In the genomic region with DNA sequence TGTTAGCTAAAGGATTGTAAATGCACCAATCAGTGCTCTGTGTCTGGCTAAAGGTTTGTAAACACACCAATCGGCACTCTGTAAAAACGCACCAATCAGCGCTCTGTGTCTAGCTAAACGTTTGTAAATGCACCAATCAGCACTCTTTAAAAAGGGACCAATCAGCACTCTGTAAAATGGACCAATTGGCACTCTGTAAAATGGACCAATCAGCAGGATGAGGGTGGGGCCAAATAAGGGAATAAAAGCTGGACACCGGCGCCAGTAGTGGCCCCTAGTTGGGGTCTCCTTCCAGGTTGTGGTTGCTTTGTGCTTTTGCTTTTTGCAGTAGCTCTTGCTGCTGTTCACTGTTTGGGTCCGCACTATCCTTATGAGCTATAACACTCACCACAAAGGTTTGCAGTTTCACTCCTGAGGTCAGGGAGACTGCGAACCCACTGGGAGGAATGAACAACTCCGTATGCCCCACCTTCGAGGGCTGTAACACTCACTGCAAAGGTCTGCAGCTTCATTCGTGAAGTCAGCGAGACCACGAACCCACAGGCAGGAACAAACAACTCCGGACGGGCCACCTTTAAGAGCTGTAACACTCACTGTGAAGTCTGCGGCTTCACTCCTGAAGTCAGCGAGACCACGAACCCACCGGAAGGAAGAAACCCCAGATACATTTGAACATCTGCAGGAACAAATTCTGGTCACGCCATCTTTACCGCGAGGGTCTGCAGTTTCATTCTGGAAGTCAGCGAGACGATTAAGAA, we compare ENCODE assay signal across 8 cellular contexts. TPM values are rescaled to one million over a fixed set of nuclear protein-coding genes. Genes with fewer than 3 reads are reported as not detected.
A peak's percentile ranks its signal among the peaks of the same experiment; 100 is the strongest.
DNase-seq lines count a peak whose midpoint lies in the region; ATAC-seq and TF ChIP-seq lines count a peak whose summit lies in the region.

No MANE protein-coding gene starts in this region.

- DNase-seq in SJCRH30 = peak; percentile 3
- DNase-seq in activated naive CD8-positive, alpha-beta T cell treated with anti-CD3 and anti-CD28 coated beads, Interleukin-2, amount 50 U/mL, for 16 hours (ENCODE audit: low read depth, low spot score) = peak; percentile 34
- peak; percentile 22 to 88 (median 76) for DNase-seq in naive thymus-derived CD8-positive, alpha-beta T cell
- peak; percentile 45 for DNase-seq in stomach
- DNase-seq in NCI-H1436 (lab: John Stamatoyannopoulos, UW) = no peak
- DNase-seq in HuH-7 (ENCODE audit: low spot score) = no peak

- ATAC-seq in GM18517 (IDR thresholded peaks at IDR 0.05; ENCODE audit: unreplicated experiment) (peak; percentile 52), HG02840 (IDR thresholded peaks at IDR 0.05; ENCODE audit: low FRiP score, unreplicated experiment) (peak; percentile 43)
- ATAC-seq in naive thymus-derived CD8-positive, alpha-beta T cell = peak; percentile 57 to 61

- peaks cover 39 to 76% (median 63%) of the 10 kb centered on the region in 4 donors for H3K4me1 Mint-ChIP-seq in naive thymus-derived CD8-positive, alpha-beta T cell

- no peak for TF ChIP-seq POLR2A in stomach (IDR thresholded peaks at IDR 0.05)

- no peaks in the 10 kb centered on the region for H3K27me3 Mint-ChIP-seq in naive thymus-derived CD8-positive, alpha-beta T cell

- H3K27ac Mint-ChIP-seq in naive thymus-derived CD8-positive, alpha-beta T cell = peak overlapping the region; percentile 82 to 97 (median 95)

- H3K27ac ChIP-seq in SJCRH30 (peak overlapping the region; percentile 95; the same call in 1 of the 2 replicates), stomach (peak overlapping the region; percentile 89 to 99 (median 98))

- H3K4me3 Mint-ChIP-seq in naive thymus-derived CD8-positive, alpha-beta T cell = peak overlapping the region; percentile 79 to 92 (median 88)

- H3K36me3 Mint-ChIP-seq in naive thymus-derived CD8-positive, alpha-beta T cell = peaks cover 0 to 7% (median 5%) of the 10 kb centered on the region in 3 donors

- no peaks in the 10 kb centered on the region for H3K27me3 ChIP-seq in SJCRH30
- no peaks in the 10 kb centered on the region for H3K27me3 ChIP-seq in stomach

- no peak for TF ChIP-seq EP300 in stomach (IDR thresholded peaks at IDR 0.05)

- peaks cover 0 to 34% (median 3%) of the 10 kb centered on the region in 9 donors for H3K9me3 Mint-ChIP-seq in naive thymus-derived CD8-positive, alpha-beta T cell

- POLR2A ChIA-PET in naive thymus-derived CD8-positive, alpha-beta T cell (lab: Charles Lee) = interaction anchor here (0.7 to 5.8 kb wide), 28 partner anchors 9 to 657 kb away, joined by 3 to 105 read pairs (median 4); partner anchors contain the start of gene KBTBD8

- H3K4me1 ChIP-seq in SJCRH30 (no peaks in the 10 kb centered on the region), stomach (peaks cover 13 to 46% (median 36%) of the 10 kb centered on the region in 4 donors)

- TF ChIP-seq CTCF in stomach (IDR thresholded peaks at IDR 0.05) = no peak

- no peaks in the 10 kb centered on the region for H3K36me3 ChIP-seq in SJCRH30
- no peaks in the 10 kb centered on the region for H3K36me3 ChIP-seq in stomach

- intact Hi-C loops in stomach (cut with DNase I; ENCODE audit: low total_unique reads) = no loop called here

- 76 to 81% (median 81%) methylated on average over 24 of the region's 24 CpGs for WGBS in stomach, 5 donors

- peak overlapping the region; percentile 94 for H3K4me3 ChIP-seq in SJCRH30
- H3K4me3 ChIP-seq in stomach = peak overlapping the region; percentile 81 to 97 (median 89)

- H3K9me3 ChIP-seq in SJCRH30 (replicated peaks) = no peaks in the 10 kb centered on the region
- H3K9me3 ChIP-seq in stomach = no peaks in the 10 kb centered on the region

RNA-seq across cellular contexts. Expression of gene SUCLG2, which starts 1.1 kb away (rescaled TPM):
- total RNA-seq in SJCRH30 (2014; rRNA removed; shearing (Covaris generic)) = 13.9 and 15.2 TPM in 2 replicates
- 10 to 100 TPM; 62.7 to 64.6 TPM for total RNA-seq in naive thymus-derived CD8-positive, alpha-beta T cell
- polyA plus RNA-seq in naive thymus-derived CD8-positive, alpha-beta T cell = 10 to 100 TPM; 79.7 to 93.8 (median 91.4) TPM
- total RNA-seq in stomach = 100 to 1,000 TPM in 2 of 5 donors, 10 to 100 TPM in 3; 30.9 to 174 (median 74.5) TPM
- 100 to 1,000 TPM in 1 of 3 donors, 10 to 100 TPM in 2; 53.7 to 115 (median 75.3) TPM for polyA plus RNA-seq in stomach

Comparison
In these comparisons a context has a peak if more than half of its experiments do, and no peak if none do; other contexts are left out.
1. DNase-seq: peak in SJCRH30 (2 of 2), activated naive CD8-positive, alpha-beta T cell treated with anti-CD3 and anti-CD28 coated beads, Interleukin-2, amount 50 U/mL, for 16 hours (single experiment), naive thymus-derived CD8-positive, alpha-beta T cell (10 of 10) and stomach (single experiment); none in NCI-H1436 (single experiment) and HuH-7 (single experiment).
2. Peak in every context shown above with its lines, with median percentiles within 50 percentile points of each other: ATAC-seq.